ENCODE assay signal across 8 cellular contexts in genomic region chr7:55552320-55553086, GRCh38.
DNase-seq lines count a peak whose midpoint lies in the region; ATAC-seq and TF ChIP-seq lines count a peak whose summit lies in the region.

No MANE protein-coding gene starts in this region.

- peak overlapping the region; percentile 6 for H3K4me3 ChIP-seq in astrocyte of the spinal cord (ENCODE audit: low read depth, low read length)

- TF ChIP-seq CTCF in astrocyte of the spinal cord (IDR thresholded peaks at IDR 0.05; ENCODE audit: low read depth, low read length), result peak; percentile 1

- in situ Hi-C loops in astrocyte of the spinal cord (cut with HindIII; ENCODE audit: low sequenced_read_pairs), result no loop called here

- no peak for ATAC-seq in HG02840 (IDR thresholded peaks at IDR 0.05; ENCODE audit: low FRiP score, unreplicated experiment)

- DNase-seq in HK-2 (ENCODE audit: unreplicated experiment), result peak; percentile 64
- DNase-seq in astrocyte of the spinal cord (ENCODE audit: low read depth, low spot score), result peak; percentile 94
- DNase-seq in inferior parietal cortex (ENCODE audit: extremely low spot score), result peak; percentile 42
- DNase-seq in smooth muscle cell of the brain vasculature (ENCODE audit: low read depth, low spot score), result peak; percentile 75
- no peak for DNase-seq in GM19240 (ENCODE audit: insufficient read length, low spot score)
- no peak for DNase-seq in T-helper 2 cell
- DNase-seq in globus pallidus (ENCODE audit: low spot score), result no peak

Comparison
In these comparisons a context has a peak if more than half of its experiments do, and no peak if none do; other contexts are left out.
1. DNase-seq: peak in HK-2 (single experiment), astrocyte of the spinal cord (single experiment), inferior parietal cortex (single experiment) and smooth muscle cell of the brain vasculature (single experiment); none in GM19240 (single experiment), T-helper 2 cell (0 of 5) and globus pallidus (single experiment).